In the genomic region with DNA sequence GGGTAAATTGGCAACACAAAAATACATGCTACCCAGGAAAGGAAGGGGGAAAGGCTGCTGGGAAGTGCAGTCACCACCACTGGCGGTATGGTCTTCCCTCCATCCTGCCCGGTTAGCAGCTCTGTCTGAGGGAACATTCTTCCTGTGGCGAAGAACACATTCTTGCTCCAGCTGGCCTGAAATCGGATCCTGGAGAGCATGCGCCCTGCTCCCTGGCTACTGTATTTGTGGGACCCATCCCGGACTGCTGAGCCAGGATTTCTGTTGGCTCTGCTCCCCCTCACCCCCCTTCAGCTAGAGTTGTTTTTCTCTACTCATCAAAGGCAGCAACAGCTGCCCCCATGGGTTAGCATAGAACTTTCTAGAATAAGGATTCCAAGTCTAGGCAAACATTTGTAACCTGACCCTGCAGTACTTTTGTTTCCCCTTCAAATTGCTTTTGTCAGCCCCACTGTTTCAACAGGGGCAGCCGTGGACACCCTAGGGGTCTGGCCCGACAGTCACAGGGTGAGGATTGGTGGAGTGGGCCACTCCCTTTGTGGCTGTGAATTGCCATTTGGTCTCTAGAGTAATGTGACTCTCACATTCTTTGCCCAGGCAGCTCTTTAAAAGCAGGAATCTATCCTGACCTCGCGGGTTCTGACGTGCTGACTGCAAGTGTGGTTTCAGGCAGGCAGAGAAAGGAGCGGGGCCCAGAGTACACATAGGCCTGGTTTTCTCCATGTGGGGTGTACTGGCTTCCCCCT, we compare ENCODE assay signal across 8 cellular contexts.
DNase-seq lines count a peak whose midpoint lies in the region; ATAC-seq, FAIRE-seq and TF ChIP-seq lines count a peak whose summit lies in the region.

No MANE protein-coding gene starts in this region.

- CTCF ChIA-PET in AG04450 (lab: Charles Lee): interaction anchor here (0.5 to 2.4 kb wide), 3 partner anchors 109 to 244 kb away, joined by 3 to 14 read pairs (median 7); no protein-coding TSS in a partner anchor

- H3K9me3 ChIP-seq in AG04450 (ENCODE audit: control insufficient read depth, insufficient read depth, low read length) (no peaks in the 10 kb centered on the region), sigmoid colon (no peaks in the 10 kb centered on the region)

- peak; percentile 35 for ATAC-seq in GM19452 (IDR thresholded peaks at IDR 0.05; ENCODE audit: unreplicated experiment)

- TF ChIP-seq EP300 in sigmoid colon (IDR thresholded peaks at IDR 0.05): peak in 1 of 4 donors; percentile 0

- no peak for TF ChIP-seq CTCF in AG04450 (IDR thresholded peaks at IDR 0.05; ENCODE audit: low read depth, low read length)
- TF ChIP-seq CTCF in astrocyte of the spinal cord (IDR thresholded peaks at IDR 0.05; ENCODE audit: low read depth, low read length): no peak
- TF ChIP-seq CTCF in sigmoid colon (IDR thresholded peaks at IDR 0.05): no peak

- H3K27ac ChIP-seq in AG04450 (ENCODE audit: low read depth, low read length) (peak overlapping the region; percentile 100), sigmoid colon (peak overlapping the region; percentile 75 to 90 (median 81))

- in situ Hi-C loops in astrocyte of the spinal cord (cut with HindIII; ENCODE audit: low sequenced_read_pairs): loop anchor here (10.0 to 25.0 kb wide), 3 partner anchors 104 to 359 kb away; a partner anchor contains a TSS

- H3K27me3 ChIP-seq in AG04450 (ENCODE audit: control insufficient read depth, insufficient read depth, low read length) (no peaks in the 10 kb centered on the region), sigmoid colon (no peaks in the 10 kb centered on the region)

- H3K4me3 ChIP-seq in AG04450 (ENCODE audit: low read depth, low read length) (peak overlapping the region; percentile 13; the same call in 1 of the 2 replicates), astrocyte of the spinal cord (ENCODE audit: low read depth, low read length) (no peak overlapping the region), sigmoid colon (peak overlapping the region in 2 of 4 donors; percentile 43 to 44)

- peak in 1 of 2 donors; percentile 18 for TF ChIP-seq POLR2A in sigmoid colon (IDR thresholded peaks at IDR 0.05)

- H3K4me1 ChIP-seq in sigmoid colon: peaks cover 0 to 65% (median 61%) of the 10 kb centered on the region in 4 donors

- FAIRE-seq in RCC 7860 (lab: Jason Lieb, UNC): no peak

- DNase-seq in AG04450 (ENCODE audit: low read depth, low spot score) (peak; percentile 97), NCI-H2171 (lab: John Stamatoyannopoulos, UW) (peak; percentile 81), astrocyte of the spinal cord (ENCODE audit: low read depth, low spot score) (peak; percentile 99), iPS DF 19.7 (ENCODE audit: low read depth, low spot score) (peak; percentile 86), sigmoid colon (peak; percentile 95), RCC 7860 (ENCODE audit: low spot score) (no peak)
- no peak for DNase-seq in activated CD4-positive, alpha-beta T cell treated with anti-CD3 and anti-CD28 coated beads for 1 hour

- intact Hi-C loops in sigmoid colon (cut with DNase I): loop anchor here (5.0 kb wide), 4 partner anchors 54 to 359 kb away; a partner anchor contains a TSS

- POLR2A ChIA-PET in AG04450 (lab: Yijun Ruan, JAX): interaction anchor here (0.5 to 3.4 kb wide), 22 partner anchors 8 to 601 kb away, joined by 3 to 27 read pairs (median 4); a partner anchor contains a TSS

- WGBS in sigmoid colon, 2 donors: 47 to 52% methylated on average over 12 of the region's 12 CpGs

- no peaks in the 10 kb centered on the region for H3K36me3 ChIP-seq in sigmoid colon

Comparison
In these comparisons a context has a peak if more than half of its experiments do, and no peak if none do; other contexts are left out.
1. DNase-seq: peak in AG04450 (single experiment), NCI-H2171 (single experiment), astrocyte of the spinal cord (single experiment), iPS DF 19.7 (single experiment) and sigmoid colon (single experiment); none in RCC 7860 (single experiment) and activated CD4-positive, alpha-beta T cell treated with anti-CD3 and anti-CD28 coated beads for 1 hour (single experiment).